Comparison of ENCODE assay signal across 15 cellular contexts in the genomic region with DNA sequence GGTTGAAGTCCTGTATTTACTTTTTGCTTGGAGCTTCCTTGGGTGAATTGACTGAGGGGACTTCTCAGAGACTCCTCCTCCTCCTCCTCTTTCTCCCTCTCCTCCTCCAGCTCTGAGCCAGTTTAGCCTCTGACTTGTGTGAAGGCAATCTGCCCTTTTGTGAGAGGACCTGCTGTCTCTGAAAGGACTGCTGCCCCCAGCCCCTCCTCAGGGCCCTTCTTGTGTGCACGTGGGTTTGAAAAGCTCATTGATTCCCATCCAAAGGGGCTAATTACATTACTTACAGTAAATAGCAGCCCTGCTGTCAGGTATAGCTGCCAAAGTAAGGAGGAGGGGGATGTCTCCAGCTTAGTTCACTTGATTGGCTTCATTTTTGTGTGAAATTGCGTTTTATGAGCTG. TPM values are rescaled to one million over a fixed set of nuclear protein-coding genes. Genes with fewer than 3 reads are reported as not detected.
DNase-seq lines count a peak whose midpoint lies in the region; ATAC-seq and TF ChIP-seq lines count a peak whose summit lies in the region.
"Had no signal": no experiment of that assay in that cellular context is flagged by ENCODE, and none has a peak within 500 bp of the region (broad histone marks: within the 10 kb centered on the region; RNA-seq: fewer than 3 reads in every experiment).

No MANE protein-coding gene starts in this region.

- ATAC-seq in activated naive CD8-positive, alpha-beta T cell treated with anti-CD3 and anti-CD28 coated beads, Interleukin-2, amount 50 U/mL, for 24 hours = no peak
- ATAC-seq: GM12878 had no signal

- no peaks in the 10 kb centered on the region for H3K79me2 ChIP-seq in KMS-11 (ENCODE audit: insufficient read depth, low read depth)
- no peaks in the 10 kb centered on the region for H3K79me2 ChIP-seq in smooth muscle cell (ENCODE audit: low read depth)

- H4K20me1 ChIP-seq in KMS-11 (ENCODE audit: insufficient read depth) = no peaks in the 10 kb centered on the region
- no peaks in the 10 kb centered on the region for H4K20me1 ChIP-seq in smooth muscle cell (ENCODE audit: low read depth)

- no peak overlapping the region for H3K27ac Mint-ChIP-seq in activated naive CD4-positive, alpha-beta T cell treated with anti-CD3 and anti-CD28 coated beads for 36 hours
- H3K27ac Mint-ChIP-seq in activated naive CD8-positive, alpha-beta T cell treated with anti-CD3 and anti-CD28 coated beads, Interleukin-2, amount 50 U/mL, for 24 hours = no peak overlapping the region
- H3K27ac Mint-ChIP-seq: CD4-positive, CD25-positive, alpha-beta regulatory T cell; memory B cell had no signal

- no peak overlapping the region for H3K9ac ChIP-seq in KMS-11
- H3K9ac ChIP-seq in smooth muscle cell (ENCODE audit: low read depth) = no peak overlapping the region

- no peaks in the 10 kb centered on the region for H3F3A ChIP-seq in smooth muscle cell (ENCODE audit: low read depth)

- H3K4me1 Mint-ChIP-seq in activated naive CD4-positive, alpha-beta T cell treated with anti-CD3 and anti-CD28 coated beads for 36 hours (ENCODE audit: low read depth) = peaks cover 79% of the 10 kb centered on the region
- H3K4me1 Mint-ChIP-seq in activated naive CD8-positive, alpha-beta T cell treated with anti-CD3 and anti-CD28 coated beads, Interleukin-2, amount 50 U/mL, for 24 hours = peaks cover 76% of the 10 kb centered on the region

- intact Hi-C loops in activated naive CD4-positive, alpha-beta T cell treated with anti-CD3 and anti-CD28 coated beads for 36 hours (cut with micrococcal nuclease) = no loop called here

- H3K4me2 ChIP-seq in KMS-11 (peak overlapping the region; percentile 27; the same call in 1 of the 2 replicates), smooth muscle cell (peak overlapping the region; percentile 83)

- peak overlapping the region; percentile 32 for H3K4me3 Mint-ChIP-seq in activated naive CD4-positive, alpha-beta T cell treated with anti-CD3 and anti-CD28 coated beads for 36 hours
- H3K4me3 Mint-ChIP-seq in activated naive CD8-positive, alpha-beta T cell treated with anti-CD3 and anti-CD28 coated beads, Interleukin-2, amount 50 U/mL, for 24 hours = peak overlapping the region; percentile 72

- H3K4me3 ChIP-seq in KMS-11 (IDR thresholded peaks at IDR 0.05; ENCODE audit: insufficient read depth, low read depth, low read length) (no peak overlapping the region), smooth muscle cell (no peak overlapping the region)
- H3K4me3 ChIP-seq: body of pancreas, GM12878 had no signal

- H3K9me3 Mint-ChIP-seq in activated naive CD4-positive, alpha-beta T cell treated with anti-CD3 and anti-CD28 coated beads for 36 hours = no peaks in the 10 kb centered on the region
- H3K9me3 Mint-ChIP-seq in activated naive CD8-positive, alpha-beta T cell treated with anti-CD3 and anti-CD28 coated beads, Interleukin-2, amount 50 U/mL, for 24 hours = no peaks in the 10 kb centered on the region
- H3K9me3 Mint-ChIP-seq: memory B cell had no signal

- H3K27me3 ChIP-seq in KMS-11 (ENCODE audit: insufficient read depth, low read depth) (peaks cover 12% of the 10 kb centered on the region; the same call in 1 of the 2 replicates), smooth muscle cell (ENCODE audit: low read depth) (peaks cover 100% of the 10 kb centered on the region)

- H2AFZ ChIP-seq in KMS-11 (ENCODE audit: low read depth) (peak overlapping the region; percentile 59), smooth muscle cell (ENCODE audit: low read depth) (no peak overlapping the region)

- H3K36me3 Mint-ChIP-seq in activated naive CD4-positive, alpha-beta T cell treated with anti-CD3 and anti-CD28 coated beads for 36 hours (ENCODE audit: low read depth) = no peaks in the 10 kb centered on the region
- H3K36me3 Mint-ChIP-seq in activated naive CD8-positive, alpha-beta T cell treated with anti-CD3 and anti-CD28 coated beads, Interleukin-2, amount 50 U/mL, for 24 hours (ENCODE audit: low read depth) = no peaks in the 10 kb centered on the region
- H3K36me3 Mint-ChIP-seq: CD4-positive, CD25-positive, alpha-beta regulatory T cell; memory B cell had no signal

- CTCF ChIA-PET in activated naive CD4-positive, alpha-beta T cell treated with anti-CD3 and anti-CD28 coated beads for 36 hours (lab: Charles Lee) = interaction anchor here (0.7 to 2.0 kb wide), 5 partner anchors 8 to 394 kb away, joined by 3 to 7 read pairs (median 6); a partner anchor contains a TSS

- no peaks in the 10 kb centered on the region for H3K4me1 ChIP-seq in KMS-11 (ENCODE audit: low read depth, poor library complexity, severe bottlenecking)
- peaks cover 69% of the 10 kb centered on the region for H3K4me1 ChIP-seq in smooth muscle cell (ENCODE audit: low read depth)

- WGBS in smooth muscle cell (ENCODE audit: low lambda C conversion rate) = 0% methylated on average over 2 of the region's 2 CpGs

- no peaks in the 10 kb centered on the region for H3K36me3 ChIP-seq in KMS-11 (ENCODE audit: insufficient read depth)
- no peaks in the 10 kb centered on the region for H3K36me3 ChIP-seq in smooth muscle cell (ENCODE audit: low read depth)
- H3K36me3 ChIP-seq: upper lobe of right lung had no signal

- H3K27me3 Mint-ChIP-seq in activated naive CD4-positive, alpha-beta T cell treated with anti-CD3 and anti-CD28 coated beads for 36 hours (ENCODE audit: low read depth) = peaks cover 93% of the 10 kb centered on the region
- H3K27me3 Mint-ChIP-seq in activated naive CD8-positive, alpha-beta T cell treated with anti-CD3 and anti-CD28 coated beads, Interleukin-2, amount 50 U/mL, for 24 hours = peaks cover 95% of the 10 kb centered on the region

- H3K9me3 ChIP-seq in smooth muscle cell (replicated peaks; ENCODE audit: low read depth) = no peaks in the 10 kb centered on the region
- H3K9me3 ChIP-seq: body of pancreas, upper lobe of right lung had no signal

- H3K27ac ChIP-seq in KMS-11 (no peak overlapping the region), smooth muscle cell (ENCODE audit: low read depth) (no peak overlapping the region)
- H3K27ac ChIP-seq: body of pancreas, upper lobe of right lung had no signal

- no peak for TF ChIP-seq CTCF in KMS-11 (conservative IDR thresholded peaks at IDR 0.05; ENCODE audit: low read depth, low read length)
- TF ChIP-seq CTCF in smooth muscle cell (IDR thresholded peaks at IDR 0.05; ENCODE audit: borderline replicate concordance, insufficient read depth, poor library complexity, severe bottlenecking) = no peak

- DNase-seq in activated naive CD4-positive, alpha-beta T cell treated with anti-CD3 and anti-CD28 coated beads for 36 hours = no peak
- no peak for DNase-seq in activated naive CD4-positive, alpha-beta T cell treated with Interleukin-2 at 50 U/mL for 16 hours
- DNase-seq in activated naive CD8-positive, alpha-beta T cell treated with anti-CD3 and anti-CD28 coated beads, Interleukin-2, amount 50 U/mL, for 24 hours = no peak
- no peak for DNase-seq in smooth muscle cell (lab: John Stamatoyannopoulos, UW; ENCODE audit: unreplicated experiment)
- DNase-seq in hepatic stellate cell (ENCODE audit: low spot score) = no peak
- no peak for DNase-seq in MV-4-11 (lab: John Stamatoyannopoulos, UW)
- no peak for DNase-seq in glomerular visceral epithelial cell (ENCODE audit: extremely low spot score)
- DNase-seq: CD4-positive, CD25-positive, alpha-beta regulatory T cell had no signal

RNA-seq across cellular contexts. Expression of a gene that starts 2.0 kb away (rescaled TPM):
- total RNA-seq in activated naive CD4-positive, alpha-beta T cell treated with anti-CD3 and anti-CD28 coated beads for 36 hours = not detected
- total RNA-seq in smooth muscle cell = not detected in 2 replicates
- not detected in 2 replicates for polyA plus RNA-seq in smooth muscle cell
- total RNA-seq: body of pancreas; CD4-positive, CD25-positive, alpha-beta regulatory T cell; endothelial cell of umbilical vein; GM12878; MCF 10A had no signal
- polyA plus RNA-seq: CD4-positive, CD25-positive, alpha-beta regulatory T cell; endothelial cell of umbilical vein; GM12878 had no signal

RNA-seq across cellular contexts. Expression of a gene that starts 12.8 kb away (rescaled TPM):
- under 1 TPM in 1 of 2 experiments, not detected in 1; 0.52 TPM for total RNA-seq in activated naive CD4-positive, alpha-beta T cell treated with anti-CD3 and anti-CD28 coated beads for 36 hours
- 3.1 and 5.7 TPM in 2 replicates for total RNA-seq in smooth muscle cell
- 4.5 and 5.4 TPM in 2 replicates for polyA plus RNA-seq in smooth muscle cell
- total RNA-seq: CD4-positive, CD25-positive, alpha-beta regulatory T cell had no signal
